ENCODE assay signal across 33 cellular contexts in genomic region chr5:83331842-83332241, GRCh38.
A peak's percentile ranks its signal among the peaks of the same experiment; 100 is the strongest.
DNase-seq lines count a peak whose midpoint lies in the region; ATAC-seq and TF ChIP-seq lines count a peak whose summit lies in the region.
"Had no signal": no experiment of that assay in that cellular context is flagged by ENCODE, and none has a peak within 500 bp of the region (broad histone marks: within the 10 kb centered on the region; RNA-seq: fewer than 3 reads in every experiment).

No MANE protein-coding gene starts in this region.

- H3K9me3 ChIP-seq in naive thymus-derived CD4-positive, alpha-beta T cell (ENCODE audit: control insufficient read depth in 2 of 3, low read length in 3 of 3), result no peaks in the 10 kb centered on the region
- H3K9me3 ChIP-seq: psoas muscle, tibial nerve had no signal

- H3K27me3 Mint-ChIP-seq in HFFc6 (ENCODE audit: insufficient read depth), result no peaks in the 10 kb centered on the region
- peaks cover 0 to 2% (median 0%) of the 10 kb centered on the region in 5 donors for H3K27me3 Mint-ChIP-seq in naive thymus-derived CD4-positive, alpha-beta T cell
- H3K27me3 Mint-ChIP-seq: central memory CD8-positive, alpha-beta T cell; dendritic cell treated with granulocyte-macrophage colony-stimulating factor and Interleukin-4, amounts not matched to agents 40 ng/mL and 50 ng/mL, for 4 days; naive thymus-derived CD8-positive, alpha-beta T cell had no signal

- no peak overlapping the region for H3K4me3 ChIP-seq in BJ (ENCODE audit: low read depth, low read length)
- H3K4me3 ChIP-seq in epithelial cell of esophagus (ENCODE audit: low read length), result no peak overlapping the region
- H3K4me3 ChIP-seq in kidney epithelial cell (ENCODE audit: low read depth, low read length), result no peak overlapping the region
- H3K4me3 ChIP-seq in naive thymus-derived CD4-positive, alpha-beta T cell (ENCODE audit: low read length), result no peak overlapping the region
- H3K4me3 ChIP-seq: PC-9, psoas muscle, tibial nerve had no signal

- H3K4me1 Mint-ChIP-seq in HFFc6 (ENCODE audit: low read depth), result no peaks in the 10 kb centered on the region
- H3K4me1 Mint-ChIP-seq in naive thymus-derived CD4-positive, alpha-beta T cell, result no peaks in the 10 kb centered on the region
- H3K4me1 Mint-ChIP-seq: central memory CD8-positive, alpha-beta T cell; endodermal cell; mesothelial cell of epicardium; naive thymus-derived CD8-positive, alpha-beta T cell; stimulated activated effector memory CD8-positive, alpha-beta T cell treated with anti-CD3 and anti-CD28 coated beads, Interleukin-12 subunit alpha, Interleukin-12 subunit beta, amount 100 ng/mL, for 72 hours had no signal

- TF ChIP-seq CTCF in BJ (IDR thresholded peaks at IDR 0.05; ENCODE audit: insufficient read depth, low read depth, low read length) (no peak), HFFc6 (IDR thresholded peaks at IDR 0.05) (no peak), epithelial cell of esophagus (IDR thresholded peaks at IDR 0.05; ENCODE audit: insufficient read depth, low read depth, low read length, missing control alignments) (no peak), kidney epithelial cell (IDR thresholded peaks at IDR 0.05; ENCODE audit: insufficient read depth, low read length, poor library complexity, severe bottlenecking) (no peak)

- intact Hi-C loops in naive thymus-derived CD4-positive, alpha-beta T cell (cut with micrococcal nuclease), result loop anchor here in 1 of 2 donors (10.0 kb wide), 1 partner anchor 977 kb away; no protein-coding TSS in a partner anchor

- POLR2A ChIA-PET in BJ (lab: Charles Lee), result no interaction called here
- POLR2A ChIA-PET in naive thymus-derived CD4-positive, alpha-beta T cell (lab: Charles Lee), result no interaction called here

- H3K27ac Mint-ChIP-seq in HFFc6, result no peak overlapping the region
- H3K27ac Mint-ChIP-seq in naive thymus-derived CD4-positive, alpha-beta T cell, result no peak overlapping the region
- H3K27ac Mint-ChIP-seq: activated T-helper 1 cell treated with anti-CD3 and anti-CD28 coated beads, Interleukin-12 subunit alpha, Interleukin-12 subunit beta, Interleukin-2, Interleukin-4 antibody, amounts not matched to agents 30 ng/mL and 10 ng/mL and 1 ng/mL, durations not matched to agents 14 hours and 24 hours and 36 hours; dendritic cell treated with granulocyte-macrophage colony-stimulating factor and Interleukin-4, amounts not matched to agents 40 ng/mL and 50 ng/mL, for 4 days; endodermal cell; mesothelial cell of epicardium; naive thymus-derived CD8-positive, alpha-beta T cell; stimulated activated effector memory CD8-positive, alpha-beta T cell treated with anti-CD3 and anti-CD28 coated beads, Interleukin-12 subunit alpha, Interleukin-12 subunit beta, amount 100 ng/mL, for 72 hours; T-helper 2 cell treated with Interferon-gamma antibody and Interleukin-4, amounts not matched to agents 5 μg/mL and 100 μg/mL, for 36 hours had no signal

- H3K4me3 Mint-ChIP-seq in HFFc6, result no peak overlapping the region
- no peak overlapping the region for H3K4me3 Mint-ChIP-seq in naive thymus-derived CD4-positive, alpha-beta T cell
- H3K4me3 Mint-ChIP-seq: activated T-helper 1 cell treated with anti-CD3 and anti-CD28 coated beads, Interleukin-12 subunit alpha, Interleukin-12 subunit beta, Interleukin-2, Interleukin-4 antibody, amounts not matched to agents 30 ng/mL and 10 ng/mL and 1 ng/mL, durations not matched to agents 14 hours and 24 hours and 36 hours; central memory CD8-positive, alpha-beta T cell; dendritic cell treated with granulocyte-macrophage colony-stimulating factor and Interleukin-4, amounts not matched to agents 40 ng/mL and 50 ng/mL, for 4 days; endodermal cell; mesothelial cell of epicardium; naive thymus-derived CD8-positive, alpha-beta T cell; stimulated activated effector memory CD8-positive, alpha-beta T cell treated with anti-CD3 and anti-CD28 coated beads, Interleukin-12 subunit alpha, Interleukin-12 subunit beta, amount 100 ng/mL, for 72 hours; T-helper 2 cell treated with Interferon-gamma antibody and Interleukin-4, amounts not matched to agents 5 μg/mL and 100 μg/mL, for 36 hours had no signal

- no peaks in the 10 kb centered on the region for H3K36me3 ChIP-seq in BJ (ENCODE audit: control insufficient read depth, insufficient read depth, low read length)
- no peaks in the 10 kb centered on the region for H3K36me3 ChIP-seq in kidney epithelial cell (ENCODE audit: control insufficient read depth, insufficient read depth, low read length)
- no peaks in the 10 kb centered on the region for H3K36me3 ChIP-seq in naive thymus-derived CD4-positive, alpha-beta T cell (ENCODE audit: control insufficient read depth in 2 of 3, insufficient read depth in 3 of 3, low read length in 3 of 3)
- H3K36me3 ChIP-seq: tibial nerve had no signal

- ATAC-seq in naive thymus-derived CD4-positive, alpha-beta T cell, result no peak
- no peak for ATAC-seq in GM19467 (IDR thresholded peaks at IDR 0.05; ENCODE audit: unreplicated experiment)
- ATAC-seq: esophagus mucosa; naive thymus-derived CD8-positive, alpha-beta T cell; psoas muscle; stimulated activated effector memory CD8-positive, alpha-beta T cell treated with anti-CD3 and anti-CD28 coated beads, Interleukin-12 subunit alpha, Interleukin-12 subunit beta, amount 100 ng/mL, for 72 hours had no signal

- no peaks in the 10 kb centered on the region for H3K27me3 ChIP-seq in BJ (ENCODE audit: control insufficient read depth, insufficient read depth, low read length)
- no peaks in the 10 kb centered on the region for H3K27me3 ChIP-seq in kidney epithelial cell (ENCODE audit: control insufficient read depth, insufficient read depth, low read length)
- no peaks in the 10 kb centered on the region for H3K27me3 ChIP-seq in naive thymus-derived CD4-positive, alpha-beta T cell (ENCODE audit: control insufficient read depth in 2 of 2, insufficient read depth in 2 of 2, low read length in 2 of 2)
- H3K27me3 ChIP-seq: tibial nerve had no signal

- DNase-seq in BJ (ENCODE audit: low read depth), result peak; percentile 62
- peak; percentile 12 for DNase-seq in HFFc6
- DNase-seq in epithelial cell of esophagus (ENCODE audit: low read depth), result peak; percentile 18
- DNase-seq in kidney epithelial cell (ENCODE audit: low read depth), result peak; percentile 26
- no peak for DNase-seq in midbrain (lab: John Stamatoyannopoulos, UW)
- no peak for DNase-seq in naive thymus-derived CD4-positive, alpha-beta T cell
- no peak for DNase-seq in NCI-H2081 treated with DMSO at 0.1 percent for 48 hours (lab: John Stamatoyannopoulos, UW)
- DNase-seq: activated CD4-positive, alpha-beta T cell treated with anti-CD3 and anti-CD28 coated beads, Interleukin-2, amount 50 U/mL, for 48 hours; activated CD4-positive, CD25-positive, alpha-beta regulatory T cell treated with anti-CD3 and anti-CD28 coated beads, Interleukin-2, amount 50 U/mL, for 72 hours; activated naive CD4-positive, alpha-beta T cell treated with Interleukin-2 at 50 U/mL for 16 hours; DMS79; endodermal cell; GOT3; islet precursor cell; KBM-7; naive thymus-derived CD8-positive, alpha-beta T cell; NCI-H1105; NCI-H2029; NCI-H226; NCI-H69; nucleus accumbens; PC-9; psoas muscle; Right ventricle myocardium superior had no signal

- H3K9me3 Mint-ChIP-seq in HFFc6, result no peaks in the 10 kb centered on the region
- no peaks in the 10 kb centered on the region for H3K9me3 Mint-ChIP-seq in naive thymus-derived CD4-positive, alpha-beta T cell
- H3K9me3 Mint-ChIP-seq: activated T-helper 1 cell treated with anti-CD3 and anti-CD28 coated beads, Interleukin-12 subunit alpha, Interleukin-12 subunit beta, Interleukin-2, Interleukin-4 antibody, amounts not matched to agents 30 ng/mL and 10 ng/mL and 1 ng/mL, durations not matched to agents 14 hours and 24 hours and 36 hours; endodermal cell; mesothelial cell of epicardium; stimulated activated effector memory CD8-positive, alpha-beta T cell treated with anti-CD3 and anti-CD28 coated beads, Interleukin-12 subunit alpha, Interleukin-12 subunit beta, amount 100 ng/mL, for 72 hours; T-helper 2 cell treated with Interferon-gamma antibody and Interleukin-4, amounts not matched to agents 5 μg/mL and 100 μg/mL, for 36 hours had no signal

- H3K36me3 Mint-ChIP-seq in HFFc6 (ENCODE audit: low read depth), result no peaks in the 10 kb centered on the region
- no peaks in the 10 kb centered on the region for H3K36me3 Mint-ChIP-seq in naive thymus-derived CD4-positive, alpha-beta T cell
- H3K36me3 Mint-ChIP-seq: mesothelial cell of epicardium; naive thymus-derived CD8-positive, alpha-beta T cell; stimulated activated effector memory CD8-positive, alpha-beta T cell treated with anti-CD3 and anti-CD28 coated beads, Interleukin-12 subunit alpha, Interleukin-12 subunit beta, amount 100 ng/mL, for 72 hours had no signal

- no peaks in the 10 kb centered on the region for H3K4me1 ChIP-seq in naive thymus-derived CD4-positive, alpha-beta T cell (ENCODE audit: control insufficient read depth in 2 of 2, insufficient read depth in 2 of 2, low read length in 2 of 2)
- H3K4me1 ChIP-seq: psoas muscle, tibial nerve had no signal

- no peak overlapping the region for H3K27ac ChIP-seq in naive thymus-derived CD4-positive, alpha-beta T cell (ENCODE audit: low read depth, low read length)
- H3K27ac ChIP-seq: PC-9, psoas muscle, tibial nerve had no signal

- CTCF ChIA-PET in BJ (lab: Yijun Ruan, JAX), result no interaction called here
- CTCF ChIA-PET in naive thymus-derived CD4-positive, alpha-beta T cell (lab: Charles Lee), result no interaction called here

Comparison
In these comparisons a context has a peak if more than half of its experiments do, and no peak if none do; other contexts are left out.
1. DNase-seq: peak in BJ (single experiment), HFFc6 (single experiment), epithelial cell of esophagus (single experiment) and kidney epithelial cell (single experiment); none in midbrain (single experiment), naive thymus-derived CD4-positive, alpha-beta T cell (0 of 9) and NCI-H2081 treated with DMSO at 0.1 percent for 48 hours (single experiment).